Comparison of ENCODE assay signal across 8 cellular contexts in the genomic region with DNA sequence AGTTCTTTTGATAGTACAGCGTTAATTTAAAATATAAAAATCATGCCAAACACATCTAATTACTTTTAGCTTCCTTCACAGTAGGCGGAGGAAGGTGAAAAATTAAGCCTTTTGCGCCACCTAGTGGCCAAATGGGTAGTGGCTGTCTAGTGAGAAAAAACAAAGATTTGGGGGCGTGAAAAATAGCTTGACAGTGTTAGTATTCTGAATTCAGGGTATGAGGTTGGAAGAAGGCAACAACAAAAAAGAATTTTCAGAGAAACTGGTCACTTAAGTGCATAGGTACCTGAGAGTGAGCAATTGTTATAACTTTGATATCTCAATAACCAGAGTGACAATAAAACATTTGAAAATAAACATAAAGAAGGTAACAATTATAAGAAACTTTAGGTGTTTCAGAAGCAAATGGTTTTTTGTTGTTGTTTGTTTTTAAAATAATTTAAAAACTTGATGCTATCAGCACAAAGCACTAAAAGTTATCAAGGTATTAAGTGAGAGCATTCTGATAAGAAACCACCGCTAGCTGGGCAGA. TPM values are rescaled to one million over a fixed set of nuclear protein-coding genes. Genes with fewer than 3 reads are reported as not detected.
A peak's percentile ranks its signal among the peaks of the same experiment; 100 is the strongest.
DNase-seq lines count a peak whose midpoint lies in the region; ATAC-seq and TF ChIP-seq lines count a peak whose summit lies in the region.

No MANE protein-coding gene starts in this region.

- TF ChIP-seq POLR2A in spleen (IDR thresholded peaks at IDR 0.05): no peak

- H3K27me3 ChIP-seq in ascending aorta (no peaks in the 10 kb centered on the region), hepatocyte (peaks cover 24% of the 10 kb centered on the region), spleen (replicated peaks in 1 of 7) (no peaks in the 10 kb centered on the region)

- no peaks in the 10 kb centered on the region for H3K9me2 ChIP-seq in hepatocyte (replicated peaks; ENCODE audit: insufficient read depth)

- intact Hi-C loops in ascending aorta (cut with DNase I) (loop anchor here (1.0 to 5.0 kb wide), 2 partner anchors 30 to 41 kb away; a partner anchor contains a TSS), spleen (cut with DNase I; ENCODE audit: low total_unique reads) (loop anchor here (5.0 kb wide), 1 partner anchor 36 kb away; no protein-coding TSS in a partner anchor)

- WGBS in hepatocyte (ENCODE audit: low lambda C conversion rate, missing lambda C conversion rate): 14% methylated on average over 5 of the region's 5 CpGs
- 16 to 20% (median 19%) methylated on average over 5 of the region's 5 CpGs for WGBS in spleen, 5 donors

- H3K79me2 ChIP-seq in hepatocyte: no peaks in the 10 kb centered on the region

- ATAC-seq in GM19397 (IDR thresholded peaks at IDR 0.05; ENCODE audit: unreplicated experiment) (no peak), HG02970 (IDR thresholded peaks at IDR 0.05; ENCODE audit: low FRiP score, unreplicated experiment) (no peak)

- no peak overlapping the region for H3K27ac ChIP-seq in ascending aorta
- H3K27ac ChIP-seq in hepatocyte: no peak overlapping the region
- H3K27ac ChIP-seq in spleen: peak overlapping the region in 4 of 8 donors; percentile 59 to 73 (median 73)

- no peaks in the 10 kb centered on the region for H3K4me1 ChIP-seq in ascending aorta
- H3K4me1 ChIP-seq in hepatocyte (ENCODE audit: insufficient read depth): no peaks in the 10 kb centered on the region
- peaks cover 11 to 35% (median 32%) of the 10 kb centered on the region in 6 donors for H3K4me1 ChIP-seq in spleen

- H3K4me2 ChIP-seq in hepatocyte: peak overlapping the region; percentile 4

- peak; percentile 71 for TF ChIP-seq CTCF in GM12872 (IDR thresholded peaks at IDR 0.05; ENCODE audit: insufficient read depth, low read depth, low read length)
- peak; percentile 81 to 87 (median 85) for TF ChIP-seq CTCF in ascending aorta (IDR thresholded peaks at IDR 0.05)
- TF ChIP-seq CTCF in hepatocyte (IDR thresholded peaks at IDR 0.05; ENCODE audit: poor library complexity): peak; percentile 92
- peak; percentile 75 to 96 (median 93) for TF ChIP-seq CTCF in spleen (IDR thresholded peaks at IDR 0.05 in 8 of 11, conservative IDR thresholded peaks at IDR 0.05 in 3 of 11)

- no peak overlapping the region for H2AFZ ChIP-seq in hepatocyte

- H3K9me3 ChIP-seq in ascending aorta (no peaks in the 10 kb centered on the region), hepatocyte (ENCODE audit: low read depth) (no peaks in the 10 kb centered on the region), spleen (peaks cover 0 to 8% (median 5%) of the 10 kb centered on the region in 8 donors)

- H4K20me1 ChIP-seq in hepatocyte (ENCODE audit: insufficient read depth, poor library complexity, severe bottlenecking): no peaks in the 10 kb centered on the region

- DNase-seq in NCI-H1092 treated with DMSO at 0.1 percent for 48 hours (lab: John Stamatoyannopoulos, UW): peak; percentile 40
- peak; percentile 89 for DNase-seq in T-helper 9 cell
- DNase-seq in ascending aorta (ENCODE audit: low spot score in 2 of 2): peak in 1 of 2 donors; percentile 89
- DNase-seq in hepatocyte (ENCODE audit: low spot score): peak; percentile 79
- peak; percentile 90 for DNase-seq in spleen

- no peaks in the 10 kb centered on the region for H3K36me3 ChIP-seq in ascending aorta
- H3K36me3 ChIP-seq in hepatocyte (replicated peaks; ENCODE audit: insufficient read depth, low read depth): no peaks in the 10 kb centered on the region
- H3K36me3 ChIP-seq in spleen: peaks cover 0 to 14% (median 0%) of the 10 kb centered on the region in 6 donors

- H3K4me3 ChIP-seq in ascending aorta: no peak overlapping the region
- H3K4me3 ChIP-seq in hepatocyte: no peak overlapping the region
- peak overlapping the region in 1 of 8 donors; percentile 30 for H3K4me3 ChIP-seq in spleen

RNA-seq across cellular contexts. Expression of a gene that starts 14.3 kb away (rescaled TPM):
- total RNA-seq in ascending aorta (42.8 TPM), hepatocyte (1.3 TPM in 1 of 2 replicates, not detected in the other), spleen (100 to 1,000 TPM; 141 to 206 (median 169) TPM)
- polyA plus RNA-seq in hepatocyte (3.1 and 3.3 TPM in 2 replicates), spleen (100 to 1,000 TPM; 172 to 328 (median 204) TPM)

RNA-seq across cellular contexts. Expression of a gene that starts 14.8 kb away (rescaled TPM):
- total RNA-seq in ascending aorta (51.2 TPM), hepatocyte (13.7 and 15.2 TPM in 2 replicates), spleen (100 to 1,000 TPM; 108 to 172 (median 147) TPM)
- polyA plus RNA-seq in hepatocyte (11.0 and 14.1 TPM in 2 replicates), spleen (100 to 1,000 TPM in 2 of 3 donors, 10 to 100 TPM in 1; 98.5 to 154 (median 133) TPM)

RNA-seq across cellular contexts. Expression of a gene that starts 24.5 kb away (rescaled TPM):
- 18.4 TPM for total RNA-seq in ascending aorta
- total RNA-seq in hepatocyte: 19.1 and 25.7 TPM in 2 replicates
- 18.6 and 36.7 TPM in 2 replicates for polyA plus RNA-seq in hepatocyte
- 100 to 1,000 TPM; 109 to 156 (median 147) TPM for total RNA-seq in spleen
- polyA plus RNA-seq in spleen: 100 to 1,000 TPM; 248 to 288 (median 279) TPM

RNA-seq across cellular contexts. Expression of a gene that starts 29.8 kb away (rescaled TPM):
- total RNA-seq in ascending aorta (26.7 TPM), hepatocyte (5.9 and 11.7 TPM in 2 replicates), spleen (100 to 1,000 TPM in 1 of 7 donors, 10 to 100 TPM in 6; 33.0 to 106 (median 77.9) TPM)
- polyA plus RNA-seq in hepatocyte (1.2 and 1.7 TPM in 2 replicates), spleen (10 to 100 TPM; 26.4 to 40.9 (median 34.0) TPM)

RNA-seq across cellular contexts. Expression of a gene that starts 51.5 kb away (rescaled TPM):
- not detected for total RNA-seq in ascending aorta
- total RNA-seq in hepatocyte: not detected in 2 replicates
- polyA plus RNA-seq in hepatocyte: 0.94 TPM in 1 of 2 replicates, not detected in the other
- total RNA-seq in spleen: 10 to 100 TPM; 30.7 to 50.7 (median 43.9) TPM
- 100 to 1,000 TPM; 112 to 179 (median 141) TPM for polyA plus RNA-seq in spleen

Comparison
In these comparisons a context has a peak if more than half of its experiments do, and no peak if none do; other contexts are left out.
1. RNA of a gene that starts 14.3 kb away (total RNA-seq): 141 to 206 TPM in spleen and 42.8 TPM in ascending aorta (single experiment); 1.3 TPM in hepatocyte; every median in the first group is over 10 times any median in the second.
2. Peak in every context shown above with its lines, with median percentiles within 50 percentile points of each other: CTCF ChIP-seq.